19 cellular contexts compared by ENCODE assay signal in genomic region chr9:79776581-79776980, GRCh38.
DNase-seq lines count a peak whose midpoint lies in the region; ATAC-seq and TF ChIP-seq lines count a peak whose summit lies in the region.
"Had no signal": no experiment of that assay in that cellular context is flagged by ENCODE, and none has a peak within 500 bp of the region (broad histone marks: within the 10 kb centered on the region; RNA-seq: fewer than 3 reads in every experiment).

No MANE protein-coding gene starts in this region.

- 39 to 49% methylated on average over 2 of the region's 2 CpGs for WGBS in GM23248 (ENCODE audit: low coverage in 1 of 2, low lambda C conversion rate in 2 of 2, missing lambda C conversion rate in 2 of 2), 2 experiments

- POLR2A ChIA-PET in Caco-2 (lab: Charles Lee) = no interaction called here

- H3K4me1 Mint-ChIP-seq in Caco-2 (ENCODE audit: low read depth, unreplicated experiment) = no peaks in the 10 kb centered on the region
- no peaks in the 10 kb centered on the region for H3K4me1 Mint-ChIP-seq in glutamatergic neuron (ENCODE audit: low read depth, unreplicated experiment)
- no peaks in the 10 kb centered on the region for H3K4me1 Mint-ChIP-seq in stimulated activated effector memory CD8-positive, alpha-beta T cell treated with anti-CD3 and anti-CD28 coated beads, Interleukin-12 subunit alpha, Interleukin-12 subunit beta, amount 100 ng/mL, for 72 hours
- H3K4me1 Mint-ChIP-seq: T-cell had no signal

- no peaks in the 10 kb centered on the region for H3K9me2 ChIP-seq in GM23248 (ENCODE audit: insufficient read depth)
- H3K9me2 ChIP-seq: SK-N-SH had no signal

- H3K36me3 Mint-ChIP-seq in Caco-2 (ENCODE audit: insufficient read depth, unreplicated experiment) = no peaks in the 10 kb centered on the region
- H3K36me3 Mint-ChIP-seq in glutamatergic neuron (ENCODE audit: unreplicated experiment) = no peaks in the 10 kb centered on the region
- H3K36me3 Mint-ChIP-seq in stimulated activated effector memory CD8-positive, alpha-beta T cell treated with anti-CD3 and anti-CD28 coated beads, Interleukin-12 subunit alpha, Interleukin-12 subunit beta, amount 100 ng/mL, for 72 hours = no peaks in the 10 kb centered on the region
- H3K36me3 Mint-ChIP-seq: T-cell had no signal

- H3K27ac ChIP-seq in GM23248 = no peak overlapping the region
- peak overlapping the region; percentile 50 for H3K27ac ChIP-seq in VCaP
- H3K27ac ChIP-seq: KMS-11 had no signal

- H3K9ac ChIP-seq in GM23248 = no peak overlapping the region
- H3K9ac ChIP-seq: KMS-11, SK-N-SH had no signal

- TF ChIP-seq CTCF in Caco-2 (IDR thresholded peaks at IDR 0.05; ENCODE audit: insufficient read depth in 1 of 2, low read depth in 1 of 2, low read length in 1 of 2, severe bottlenecking in 1 of 2, unreplicated experiment in 1 of 2) (no peak), VCaP (conservative IDR thresholded peaks at IDR 0.05) (no peak), glutamatergic neuron (IDR thresholded peaks at IDR 0.05; ENCODE audit: partially characterized antibody, unreplicated experiment) (no peak)

- H2AFZ ChIP-seq in GM23248 = no peak overlapping the region

- no peaks in the 10 kb centered on the region for H3K4me1 ChIP-seq in Caco-2
- H3K4me1 ChIP-seq in GM23248 (ENCODE audit: insufficient read depth) = no peaks in the 10 kb centered on the region

- BruUV-seq in Caco-2 (replicated peaks; lab: Mats Ljungman, UMichigan) = no TSS peak

- ATAC-seq in GM19467 (IDR thresholded peaks at IDR 0.05; ENCODE audit: unreplicated experiment) = no peak
- ATAC-seq in stimulated activated effector memory CD8-positive, alpha-beta T cell treated with anti-CD3 and anti-CD28 coated beads, Interleukin-12 subunit alpha, Interleukin-12 subunit beta, amount 100 ng/mL, for 72 hours = no peak
- ATAC-seq: HCT116, HepG2, Panc1, T-cell had no signal

- no peak overlapping the region for H3K4me3 ChIP-seq in Caco-2 (ENCODE audit: low read depth, low read length)
- H3K4me3 ChIP-seq in GM23248 = no peak overlapping the region
- H3K4me3 ChIP-seq: MG63 had no signal

- H3K9me3 Mint-ChIP-seq in Caco-2 (ENCODE audit: unreplicated experiment) = no peaks in the 10 kb centered on the region
- no peaks in the 10 kb centered on the region for H3K9me3 Mint-ChIP-seq in glutamatergic neuron (ENCODE audit: unreplicated experiment)
- no peaks in the 10 kb centered on the region for H3K9me3 Mint-ChIP-seq in stimulated activated effector memory CD8-positive, alpha-beta T cell treated with anti-CD3 and anti-CD28 coated beads, Interleukin-12 subunit alpha, Interleukin-12 subunit beta, amount 100 ng/mL, for 72 hours
- H3K9me3 Mint-ChIP-seq: T-cell had no signal

- in situ Hi-C loops in GM23248 (cut with MboI) = no loop called here

- CTCF ChIA-PET in Caco-2 (lab: Charles Lee) = no interaction called here

- DNase-seq in Caco-2 = no peak
- DNase-seq in GM23248 = peak; percentile 4
- peak; percentile 23 for DNase-seq in fibroblast of gingiva (ENCODE audit: low read depth)
- no peak for DNase-seq in germinal center (ENCODE audit: low spot score)
- DNase-seq in glutamatergic neuron = no peak
- DNase-seq in stimulated activated effector memory CD8-positive, alpha-beta T cell treated with anti-CD3 and anti-CD28 coated beads, Interleukin-12 subunit alpha, Interleukin-12 subunit beta, amount 100 ng/mL, for 72 hours (ENCODE audit: low spot score in 2 of 2) = no peak
- DNase-seq: DMS79, MG63, NCI-H1092, NCI-H1694 treated with DMSO at 0.1 percent for 48 hours, NCI-H446, SK-N-SH, T-cell had no signal

- H3K9me3 ChIP-seq in Caco-2 (no peaks in the 10 kb centered on the region), GM23248 (ENCODE audit: low read depth) (no peaks in the 10 kb centered on the region)
- H3K9me3 ChIP-seq: MG63, SK-N-SH had no signal

- intact Hi-C loops in Caco-2 (cut with micrococcal nuclease; ENCODE audit: unreplicated experiment) = no loop called here

- no peak overlapping the region for H3K4me3 Mint-ChIP-seq in Caco-2 (ENCODE audit: unreplicated experiment)
- H3K4me3 Mint-ChIP-seq in glutamatergic neuron (ENCODE audit: unreplicated experiment) = no peak overlapping the region
- H3K4me3 Mint-ChIP-seq in stimulated activated effector memory CD8-positive, alpha-beta T cell treated with anti-CD3 and anti-CD28 coated beads, Interleukin-12 subunit alpha, Interleukin-12 subunit beta, amount 100 ng/mL, for 72 hours = no peak overlapping the region
- H3K4me3 Mint-ChIP-seq: T-cell had no signal

- no peaks in the 10 kb centered on the region for H3F3A ChIP-seq in GM23248 (ENCODE audit: insufficient read depth)

- H3K27me3 Mint-ChIP-seq in Caco-2 (ENCODE audit: insufficient read depth, unreplicated experiment) = no peaks in the 10 kb centered on the region
- peaks cover 2% of the 10 kb centered on the region for H3K27me3 Mint-ChIP-seq in glutamatergic neuron (ENCODE audit: unreplicated experiment)
- H3K27me3 Mint-ChIP-seq: T-cell had no signal

- no peaks in the 10 kb centered on the region for H3K79me2 ChIP-seq in GM23248 (ENCODE audit: insufficient read depth)

- H4K20me1 ChIP-seq in GM23248 (ENCODE audit: insufficient read depth) = no peaks in the 10 kb centered on the region

- H3K27ac Mint-ChIP-seq in Caco-2 (ENCODE audit: unreplicated experiment) (peak overlapping the region; percentile 81), glutamatergic neuron (ENCODE audit: unreplicated experiment) (no peak overlapping the region)
- H3K27ac Mint-ChIP-seq in stimulated activated effector memory CD8-positive, alpha-beta T cell treated with anti-CD3 and anti-CD28 coated beads, Interleukin-12 subunit alpha, Interleukin-12 subunit beta, amount 100 ng/mL, for 72 hours = no peak overlapping the region
- H3K27ac Mint-ChIP-seq: T-cell had no signal

- no peaks in the 10 kb centered on the region for H3K36me3 ChIP-seq in Caco-2 (ENCODE audit: control insufficient read depth, insufficient read depth, low read length)
- H3K36me3 ChIP-seq in GM23248 (ENCODE audit: low read depth) = no peaks in the 10 kb centered on the region
- H3K36me3 ChIP-seq: MG63 had no signal

- H3K4me2 ChIP-seq in GM23248 (ENCODE audit: unreplicated experiment) = no peak overlapping the region
- H3K4me2 ChIP-seq: KMS-11, SK-N-SH had no signal

- H3K27me3 ChIP-seq in Caco-2 (replicated peaks; ENCODE audit: control insufficient read depth, insufficient read depth, low read length) = no peaks in the 10 kb centered on the region
- H3K27me3 ChIP-seq in GM23248 (replicated peaks; ENCODE audit: insufficient read depth) = peaks cover 17% of the 10 kb centered on the region
- H3K27me3 ChIP-seq: MG63 had no signal

Comparison
In these comparisons a context has a peak if more than half of its experiments do, and no peak if none do; other contexts are left out.
1. DNase-seq: peak in GM23248 (single experiment) and fibroblast of gingiva (single experiment); none in Caco-2 (0 of 2), germinal center (single experiment), glutamatergic neuron (single experiment) and stimulated activated effector memory CD8-positive, alpha-beta T cell treated with anti-CD3 and anti-CD28 coated beads, Interleukin-12 subunit alpha, Interleukin-12 subunit beta, amount 100 ng/mL, for 72 hours (0 of 2).